19 cellular contexts compared by ENCODE assay signal in the genomic region with DNA sequence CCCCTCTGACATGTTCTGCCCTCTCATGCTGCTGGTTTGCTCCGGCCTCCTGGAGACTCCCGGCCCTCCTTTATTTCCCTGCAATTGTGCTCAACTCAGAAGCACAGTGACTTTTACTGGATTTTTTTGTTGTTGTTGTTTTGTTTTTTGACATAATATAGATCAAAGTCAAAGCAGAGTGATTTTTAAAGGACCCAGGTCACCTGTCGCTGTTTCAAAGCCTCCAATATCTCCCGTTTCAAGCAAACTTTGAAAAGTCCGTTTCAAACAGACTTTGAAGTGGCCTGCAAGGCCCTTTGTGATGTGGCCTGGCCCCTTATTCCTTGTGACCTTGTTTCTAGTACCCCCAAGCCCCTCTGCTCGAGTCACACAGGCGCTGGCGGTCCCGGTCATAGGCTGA.
"Had no signal": no experiment of that assay in that cellular context is flagged by ENCODE, and none has a peak within 500 bp of the region (broad histone marks: within the 10 kb centered on the region; RNA-seq: fewer than 3 reads in every experiment).

No MANE protein-coding gene starts in this region.

- H3K4me3 Mint-ChIP-seq: memory B cell, mesothelial cell of epicardium, nephron had no signal

- H3K36me3 ChIP-seq: lower lobe of right lung had no signal

- H3K4me1 ChIP-seq: left lung, lower lobe of right lung, right atrium auricular region, sigmoid colon, upper lobe of right lung had no signal

- DNase-seq: caudate nucleus; effector CD4-positive, alpha-beta T cell; heart right ventricle; hypothalamus; islet precursor cell; left lung; lower lobe of right lung; sigmoid colon; stimulated activated naive CD8-positive, alpha-beta T cell treated with anti-CD3 and anti-CD28 coated beads, Interleukin-15, Interleukin-2, amounts not matched to agents 100 U/mL and 50 U/mL, for 24 hours; tibial artery; upper lobe of right lung had no signal

- H3K9me3 ChIP-seq: heart right ventricle, left lung, lower lobe of right lung, neutrophil, right atrium auricular region, sigmoid colon, tibial artery, upper lobe of right lung had no signal

- ATAC-seq: esophagus mucosa; left lung; lower lobe of right lung; stimulated activated naive CD8-positive, alpha-beta T cell treated with anti-CD3 and anti-CD28 coated beads, Interleukin-15, Interleukin-2, amounts not matched to agents 100 U/mL and 50 U/mL, for 24 hours; upper lobe of right lung had no signal

- H3K9me3 Mint-ChIP-seq: memory B cell, mesothelial cell of epicardium, nephron had no signal

- H3K27me3 Mint-ChIP-seq: memory B cell had no signal

- H3K27me3 ChIP-seq: heart right ventricle, left lung, neutrophil, right atrium auricular region, sigmoid colon, tibial artery, upper lobe of right lung had no signal

- H3K27ac ChIP-seq: coronary artery, heart right ventricle, left lung, lower lobe of right lung, neutrophil, right atrium auricular region, sigmoid colon, skin epidermis, tibial artery, upper lobe of right lung had no signal

- H3K27ac Mint-ChIP-seq: memory B cell, mesothelial cell of epicardium had no signal

- H3K4me3 ChIP-seq: coronary artery, heart right ventricle, left lung, lower lobe of right lung, right atrium auricular region, sigmoid colon, skin epidermis, tibial artery, upper lobe of right lung had no signal
